In the genomic region with DNA sequence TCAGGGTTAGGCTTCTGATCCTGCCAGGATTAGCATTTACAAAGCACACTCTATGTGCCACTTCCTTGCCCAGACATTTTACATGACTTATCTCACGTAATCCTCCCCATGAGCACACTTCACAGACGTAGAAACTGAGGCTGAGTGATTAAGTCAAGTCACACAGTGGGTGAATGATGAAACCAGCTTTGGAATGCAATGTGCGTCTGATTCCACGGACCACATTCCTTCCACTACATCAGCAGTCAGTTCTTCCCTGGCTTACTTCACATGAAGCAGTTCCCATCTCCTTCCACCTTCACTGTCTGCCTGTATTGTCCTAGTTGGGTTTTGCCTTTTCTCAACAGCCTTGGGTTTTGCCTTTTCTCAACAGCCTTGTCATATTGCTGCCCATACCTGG, we compare ENCODE assay signal across 28 cellular contexts.
DNase-seq lines count a peak whose midpoint lies in the region; FAIRE-seq and TF ChIP-seq lines count a peak whose summit lies in the region.
"Had no signal": no experiment of that assay in that cellular context is flagged by ENCODE, and none has a peak within 500 bp of the region (broad histone marks: within the 10 kb centered on the region; RNA-seq: fewer than 3 reads in every experiment).

No MANE protein-coding gene starts in this region.

- H3K27ac ChIP-seq in right atrium auricular region, result no peak overlapping the region
- H3K27ac ChIP-seq: ascending aorta, HL-60, left lung, PC-9, thoracic aorta had no signal

- H3K4me3 ChIP-seq in AG10803 (ENCODE audit: low read length), result no peak overlapping the region
- no peak overlapping the region for H3K4me3 ChIP-seq in bronchial epithelial cell (ENCODE audit: low read depth, low read length)
- H3K4me3 ChIP-seq in retinal pigment epithelial cell (ENCODE audit: low read length), result no peak overlapping the region
- no peak overlapping the region for H3K4me3 ChIP-seq in right atrium auricular region
- H3K4me3 ChIP-seq: ascending aorta, GM23338, left lung, PC-9, thoracic aorta had no signal

- H3K27me3 ChIP-seq in bronchial epithelial cell (ENCODE audit: control insufficient read depth, insufficient read depth, low read length) (peaks cover 3% of the 10 kb centered on the region), right atrium auricular region (no peaks in the 10 kb centered on the region)
- H3K27me3 ChIP-seq: ascending aorta, left lung had no signal

- no peaks in the 10 kb centered on the region for H3K4me1 ChIP-seq in right atrium auricular region
- H3K4me1 ChIP-seq: ascending aorta, left lung had no signal

- peak; percentile 95 for FAIRE-seq in bronchial epithelial cell (lab: Jason Lieb, UNC)

- H3K36me3 ChIP-seq in bronchial epithelial cell (ENCODE audit: control insufficient read depth, insufficient read depth, low read length) (no peaks in the 10 kb centered on the region), right atrium auricular region (no peaks in the 10 kb centered on the region)
- H3K36me3 ChIP-seq: ascending aorta, left lung, thoracic aorta had no signal

- TF ChIP-seq CTCF in AG10803 (conservative IDR thresholded peaks at IDR 0.05; ENCODE audit: low read length), result no peak
- no peak for TF ChIP-seq CTCF in bronchial epithelial cell (IDR thresholded peaks at IDR 0.05; ENCODE audit: insufficient read depth, low read length, severe bottlenecking)
- no peak for TF ChIP-seq CTCF in retinal pigment epithelial cell (conservative IDR thresholded peaks at IDR 0.05; ENCODE audit: low read depth, low read length)
- TF ChIP-seq CTCF in right atrium auricular region (IDR thresholded peaks at IDR 0.05), result no peak

- H3K9me3 ChIP-seq in right atrium auricular region, result no peaks in the 10 kb centered on the region
- H3K9me3 ChIP-seq: ascending aorta, left lung, thoracic aorta had no signal

- peak; percentile 63 for DNase-seq in AG10803 (ENCODE audit: low read depth)
- no peak for DNase-seq in bronchial epithelial cell (ENCODE audit: low read depth)
- peak; percentile 10 for DNase-seq in fibroblast of the conjunctiva (ENCODE audit: low read depth)
- DNase-seq in retinal pigment epithelial cell (ENCODE audit: low read depth), result peak; percentile 60
- DNase-seq in NCI-H2171 (lab: John Stamatoyannopoulos, UW), result no peak
- no peak for DNase-seq in right atrium auricular region (ENCODE audit: low spot score)
- no peak for DNase-seq in NCI-H2107 treated with DMSO at 0.1 percent for 48 hours (lab: John Stamatoyannopoulos, UW; ENCODE audit: unreplicated experiment)
- DNase-seq in stimulated activated CD4-positive, alpha-beta T cell treated with anti-CD3 and anti-CD28 coated beads, Interleukin-4, amount 100 ng/mL, for 24 hours, result no peak
- DNase-seq: activated CD8-positive, alpha-beta T cell treated with anti-CD3 and anti-CD28 coated beads for 36 hours; Calu3; cerebellar nuclear complex; DND-41; hippocampal formation; immature natural killer cell; Karpas-422; left lung; midbrain; naive thymus-derived CD8-positive, alpha-beta T cell; NCI-H187 treated with DMSO at 0.1 percent for 48 hours; NCI-H526 treated with DMSO at 0.1 percent for 48 hours; PC-9; Right ventricle myocardium superior; stimulated activated naive CD8-positive, alpha-beta T cell treated with anti-CD3 and anti-CD28 coated beads, Interleukin-15, Interleukin-2, amounts not matched to agents 100 U/mL and 50 U/mL, for 24 hours; T-helper 2 cell had no signal

Comparison
In these comparisons a context has a peak if more than half of its experiments do, and no peak if none do; other contexts are left out.
1. DNase-seq: peak in AG10803 (single experiment), fibroblast of the conjunctiva (single experiment) and retinal pigment epithelial cell (single experiment); none in bronchial epithelial cell (single experiment), NCI-H2171 (single experiment), right atrium auricular region (single experiment), NCI-H2107 treated with DMSO at 0.1 percent for 48 hours (single experiment) and stimulated activated CD4-positive, alpha-beta T cell treated with anti-CD3 and anti-CD28 coated beads, Interleukin-4, amount 100 ng/mL, for 24 hours (single experiment).